ENCODE assay signal across 8 cellular contexts in the genomic region with DNA sequence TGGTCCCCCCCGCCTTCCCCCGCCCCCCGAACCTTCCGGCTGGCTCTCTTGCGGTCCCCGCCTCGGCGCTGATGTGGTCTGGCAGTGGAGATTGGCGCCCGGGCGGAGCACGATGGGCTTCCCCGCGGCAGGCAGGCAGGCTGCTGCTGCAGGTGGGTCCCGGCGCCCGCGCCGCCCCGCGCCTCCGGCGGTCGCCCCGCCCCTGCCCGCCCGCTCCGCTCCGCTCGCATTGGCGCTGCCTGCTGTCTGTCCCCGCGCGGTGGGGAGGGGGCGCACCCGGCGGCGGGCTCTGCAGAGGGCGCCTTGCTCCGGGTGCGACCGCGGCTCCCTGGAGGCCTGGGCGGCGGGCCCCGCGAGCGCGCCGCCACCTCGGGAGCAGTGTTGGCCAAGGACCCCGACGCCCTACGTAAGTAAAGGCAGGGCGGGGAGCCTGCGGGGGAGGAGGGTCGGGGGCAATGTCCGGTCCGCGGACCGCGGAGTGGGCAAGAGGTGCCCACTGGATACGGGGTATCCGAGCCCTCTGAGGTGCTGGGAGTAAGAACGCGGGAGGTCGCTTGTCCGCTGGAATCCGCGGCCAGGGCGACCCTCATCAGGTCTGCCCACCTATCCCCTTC. TPM values are rescaled to one million over a fixed set of nuclear protein-coding genes. Genes with fewer than 3 reads are reported as not detected.
DNase-seq lines count a peak whose midpoint lies in the region; ATAC-seq, FAIRE-seq and TF ChIP-seq lines count a peak whose summit lies in the region.

A gene with protein sequence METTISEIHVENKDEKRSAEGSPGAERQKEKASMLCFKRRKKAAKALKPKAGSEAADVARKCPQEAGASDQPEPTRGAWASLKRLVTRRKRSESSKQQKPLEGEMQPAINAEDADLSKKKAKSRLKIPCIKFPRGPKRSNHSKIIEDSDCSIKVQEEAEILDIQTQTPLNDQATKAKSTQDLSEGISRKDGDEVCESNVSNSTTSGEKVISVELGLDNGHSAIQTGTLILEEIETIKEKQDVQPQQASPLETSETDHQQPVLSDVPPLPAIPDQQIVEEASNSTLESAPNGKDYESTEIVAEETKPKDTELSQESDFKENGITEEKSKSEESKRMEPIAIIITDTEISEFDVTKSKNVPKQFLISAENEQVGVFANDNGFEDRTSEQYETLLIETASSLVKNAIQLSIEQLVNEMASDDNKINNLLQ (plus strand): TSS at position 292 of the 614 bp plus-strand sequence. CDS start 2,896 bp downstream, outside the sequence.

- H3K9me3 ChIP-seq in RWPE2 (ENCODE audit: severe bottlenecking) (no peaks in the 10 kb centered on the region), heart left ventricle (no peaks in the 10 kb centered on the region), upper lobe of right lung (no peaks in the 10 kb centered on the region)

- peaks cover 4% of the 10 kb centered on the region for H3K4me1 Mint-ChIP-seq in progenitor cell of endocrine pancreas (ENCODE audit: low read depth)

- ATAC-seq in RWPE2 (ENCODE audit: low read depth) = peak; percentile 76
- peak; percentile 53 to 94 (median 91) for ATAC-seq in heart left ventricle
- ATAC-seq in upper lobe of right lung = peak; percentile 91

- H3K27me3 Mint-ChIP-seq in progenitor cell of endocrine pancreas = peaks cover 13% of the 10 kb centered on the region

- no peak for TF ChIP-seq POLR2A in heart left ventricle (IDR thresholded peaks at IDR 0.05)

- POLR2A ChIA-PET in BJ (lab: Charles Lee) = no interaction called here

- no peak within 1 kb of the TSS for H3K27ac ChIP-seq in HL-60 (replicated peaks)
- no peak within 1 kb of the TSS for H3K27ac ChIP-seq in RWPE2 (ENCODE audit: poor library complexity, severe bottlenecking)
- H3K27ac ChIP-seq in heart left ventricle = peak within 1 kb of the TSS in 10 of 12 donors; percentile 0 to 72 (median 24)
- peak within 1 kb of the TSS; percentile 63 for H3K27ac ChIP-seq in upper lobe of right lung

- DNase-seq in BJ (ENCODE audit: low read depth) = no peak
- peak; percentile 36 for DNase-seq in GM19239 (ENCODE audit: insufficient read length, low spot score)
- DNase-seq in HL-60 (ENCODE audit: low read depth in 1 of 2, low spot score in 1 of 2) = peak in 1 of 2 experiments; percentile 1
- no peak for DNase-seq in RWPE2 (ENCODE audit: low spot score)
- DNase-seq in activated naive CD4-positive, alpha-beta T cell treated with anti-CD3 and anti-CD28 coated beads, Interleukin-2, amount 50 U/mL, for 16 hours = peak; percentile 67
- peak; percentile 43 to 74 (median 49) for DNase-seq in heart left ventricle
- peak; percentile 81 for DNase-seq in progenitor cell of endocrine pancreas (ENCODE audit: low spot score, unreplicated experiment)
- peak; percentile 80 for DNase-seq in upper lobe of right lung

- peak; percentile 78 for FAIRE-seq in GM19239 (lab: Jason Lieb, UNC)

- H3K27me3 ChIP-seq in BJ (ENCODE audit: control insufficient read depth, insufficient read depth, low read length) (no peaks in the 10 kb centered on the region), HL-60 (ENCODE audit: insufficient read depth, poor library complexity, severe bottlenecking) (no peaks in the 10 kb centered on the region), RWPE2 (ENCODE audit: insufficient read depth, poor library complexity, severe bottlenecking) (no peaks in the 10 kb centered on the region), heart left ventricle (peaks cover 0 to 4% (median 0%) of the 10 kb centered on the region in 9 donors), upper lobe of right lung (no peaks in the 10 kb centered on the region)

- H3K36me3 ChIP-seq in BJ (ENCODE audit: control insufficient read depth, insufficient read depth, low read length) (no peaks in the 10 kb centered on the region; the same call in 1 of the 2 replicates), RWPE2 (ENCODE audit: low read depth) (0 out of 2 replicates have a peak, but pooled peaks cover under 1% of the 10 kb centered on the region), heart left ventricle (peaks cover 0 to 9% (median 0%) of the 10 kb centered on the region in 9 donors), upper lobe of right lung (no peaks in the 10 kb centered on the region)

- H3K27ac Mint-ChIP-seq in progenitor cell of endocrine pancreas = peak within 1 kb of the TSS; percentile 77

- 0 to 3% (median 1%) methylated on average over 8 to 71 of the region's 71 CpGs for WGBS in heart left ventricle, 4 donors

- peaks cover 2% of the 10 kb centered on the region for H3K36me3 Mint-ChIP-seq in progenitor cell of endocrine pancreas (ENCODE audit: insufficient read depth)

- CTCF ChIA-PET in BJ (lab: Yijun Ruan, JAX) = interaction anchor here (0.6 to 2.4 kb wide), 6 partner anchors 13 to 127 kb away, joined by 3 to 9 read pairs (median 6); no protein-coding TSS in a partner anchor

- TF ChIP-seq CTCF in BJ (IDR thresholded peaks at IDR 0.05; ENCODE audit: insufficient read depth, low read depth, low read length) = no peak
- TF ChIP-seq CTCF in HL-60 (IDR thresholded peaks at IDR 0.05; ENCODE audit: insufficient read depth, low read length) = no peak
- TF ChIP-seq CTCF in RWPE2 (IDR thresholded peaks at IDR 0.05; ENCODE audit: poor library complexity, severe bottlenecking) = peak; percentile 13
- TF ChIP-seq CTCF in heart left ventricle (IDR thresholded peaks at IDR 0.05) = no peak
- no peak for TF ChIP-seq CTCF in progenitor cell of endocrine pancreas (IDR thresholded peaks at IDR 0.05; ENCODE audit: unreplicated experiment)
- no peak for TF ChIP-seq CTCF in upper lobe of right lung (IDR thresholded peaks at IDR 0.05)

- H3K4me3 ChIP-seq in BJ (ENCODE audit: low read depth, low read length) (peak within 1 kb of the TSS; percentile 74), HL-60 (replicated peaks; ENCODE audit: insufficient read depth, low read length) (peak within 1 kb of the TSS; percentile 38), RWPE2 (ENCODE audit: severe bottlenecking) (peak within 1 kb of the TSS; percentile 67), heart left ventricle (peak within 1 kb of the TSS; percentile 64 to 94 (median 73)), upper lobe of right lung (peak within 1 kb of the TSS; percentile 70)

- H3K9me3 Mint-ChIP-seq in progenitor cell of endocrine pancreas (ENCODE audit: low read depth) = no peaks in the 10 kb centered on the region

- peak within 1 kb of the TSS; percentile 84 for H3K4me3 Mint-ChIP-seq in progenitor cell of endocrine pancreas (ENCODE audit: low read depth)

- intact Hi-C loops in heart left ventricle (cut with DNase I) (no loop called here), upper lobe of right lung (cut with DNase I) (no loop called here)

- peaks cover 12% of the 10 kb centered on the region for H3K4me1 ChIP-seq in RWPE2 (ENCODE audit: insufficient read depth, poor library complexity, severe bottlenecking)
- H3K4me1 ChIP-seq in heart left ventricle = peaks cover 0 to 18% (median 6%) of the 10 kb centered on the region in 12 donors
- H3K4me1 ChIP-seq in upper lobe of right lung = peaks cover 19% of the 10 kb centered on the region

RNA-seq across cellular contexts. Expression of the gene that starts here (rescaled TPM):
- polyA plus RNA-seq in BJ (2011; rRNA removed) (0.17 and 0.40 TPM in 2 replicates), heart left ventricle (under 1 TPM; 0.08 TPM)
- 0.36 and 0.38 TPM in 2 replicates for polyA minus RNA-seq in BJ (2011; rRNA and poly(A)+ RNA removed)
- total RNA-seq in heart left ventricle (under 1 TPM in 8 of 9 donors, not detected in 1; 0.12 to 0.61 (median 0.21) TPM), progenitor cell of endocrine pancreas (1.1 and 1.6 TPM in 2 replicates), upper lobe of right lung (3.6 TPM)

Comparison
In these comparisons a context has a peak if more than half of its experiments do, and no peak if none do; other contexts are left out.
1. Peak in DNase-seq, ATAC-seq, H3K4me3 ChIP-seq and H3K27ac ChIP-seq in heart left ventricle; RNA of the gene not detected or under 1 TPM.
2. DNase-seq: peak in GM19239 (single experiment), activated naive CD4-positive, alpha-beta T cell treated with anti-CD3 and anti-CD28 coated beads, Interleukin-2, amount 50 U/mL, for 16 hours (single experiment), progenitor cell of endocrine pancreas (single experiment) and upper lobe of right lung (single experiment); none in BJ (single experiment) and RWPE2 (single experiment).
3. Peak in every context shown above with its lines, with median percentiles within 50 percentile points of each other: H3K4me3 ChIP-seq and ATAC-seq.